23 cellular contexts compared by ENCODE assay signal in genomic region chr15:85768595-85769168, GRCh38. TPM values are rescaled to one million over a fixed set of nuclear protein-coding genes. Genes with fewer than 3 reads are reported as not detected.
A peak's percentile ranks its signal among the peaks of the same experiment; 100 is the strongest.
DNase-seq lines count a peak whose midpoint lies in the region; ATAC-seq, FAIRE-seq and TF ChIP-seq lines count a peak whose summit lies in the region.
"Had no signal": no experiment of that assay in that cellular context is flagged by ENCODE, and none has a peak within 500 bp of the region (broad histone marks: within the 10 kb centered on the region; RNA-seq: fewer than 3 reads in every experiment).

No MANE protein-coding gene starts in this region.

- peaks cover 33% of the 10 kb centered on the region for H4K20me1 ChIP-seq in osteoblast (ENCODE audit: insufficient read depth, low read length)

- H3K36me3 ChIP-seq in osteoblast (ENCODE audit: insufficient read depth, low read length), result peaks cover 3% of the 10 kb centered on the region
- H3K36me3 ChIP-seq: BE2C had no signal

- no peak for FAIRE-seq in GM12892 (lab: Jason Lieb, UNC)
- FAIRE-seq: A204.1, D721Med, GM12878, GM18507, H54 had no signal

- no peak overlapping the region for H2AFZ ChIP-seq in osteoblast (ENCODE audit: low read length)
- H2AFZ ChIP-seq: GM23338 had no signal

- H3K4me1 ChIP-seq in osteoblast (ENCODE audit: insufficient read depth, low read length), result peaks cover 31% of the 10 kb centered on the region
- H3K4me1 ChIP-seq: HAP-1 had no signal

- H3K4me2 ChIP-seq in osteoblast (ENCODE audit: insufficient read depth, low read length), result no peak overlapping the region
- H3K4me2 ChIP-seq: BLaER1 treated with 17β-estradiol and CSF1 and Interleukin-3, amounts not matched to agents 10 nM and 100 nM; GM23338 had no signal

- peak overlapping the region; percentile 5 for H3K27ac ChIP-seq in caudate nucleus (ENCODE audit: low read depth, low read length)
- H3K27ac ChIP-seq in osteoblast (ENCODE audit: low read depth, low read length), result no peak overlapping the region
- H3K27ac ChIP-seq: 22Rv1 had no signal

- intact Hi-C loops in Right ventricle myocardium inferior (cut with DNase I) (no loop called here), left ventricle myocardium superior (cut with micrococcal nuclease) (no loop called here)

- no peak for TF ChIP-seq CTCF in osteoblast (IDR thresholded peaks at IDR 0.05; ENCODE audit: extremely low read depth, low read depth, low read length)

- no peak for TF ChIP-seq POLR2A in GM12892 (IDR thresholded peaks at IDR 0.05; ENCODE audit: low read depth, low read length)

- H3K27me3 ChIP-seq in osteoblast (ENCODE audit: insufficient read depth, low read length), result no peaks in the 10 kb centered on the region
- H3K27me3 ChIP-seq: BE2C; BLaER1 treated with 17β-estradiol and CSF1 and Interleukin-3, amounts not matched to agents 10 nM and 100 nM had no signal

- H3K4me3 ChIP-seq in osteoblast (ENCODE audit: insufficient read depth, low read length), result no peak overlapping the region
- H3K4me3 ChIP-seq: BLaER1 treated with 17β-estradiol and CSF1 and Interleukin-3, amounts not matched to agents 10 nM and 100 nM; GM12878; GM23338; HAP-1 had no signal

- H3K79me2 ChIP-seq in osteoblast (ENCODE audit: insufficient read depth, low read length), result peaks cover 40% of the 10 kb centered on the region

- no peaks in the 10 kb centered on the region for H3K9me3 ChIP-seq in osteoblast (ENCODE audit: low read depth, low read length)
- H3K9me3 ChIP-seq: BE2C, HAP-1 had no signal

- DNase-seq in Right ventricle myocardium inferior (ENCODE audit: missing footprints) (peak; percentile 54), left ventricle myocardium superior (no peak), caudate nucleus (lab: John Stamatoyannopoulos, UW) (no peak), osteoblast (ENCODE audit: insufficient read length, low spot score, missing footprints) (peak; percentile 49), GM12892 (ENCODE audit: insufficient read length) (no peak), Ammon's horn (ENCODE audit: low spot score) (no peak)
- DNase-seq: BE2C; CD4-positive, alpha-beta T cell; CD8-positive, alpha-beta memory T cell; DMS 273 treated with DMSO at 0.1 percent for 48 hours; DMS79; EL; GDM1; HFFc6 had no signal

- ATAC-seq in Right ventricle myocardium inferior (no peak), left ventricle myocardium superior (no peak)
- ATAC-seq: GM12878, GM23338 had no signal

RNA-seq across cellular contexts. Expression of gene KLHL25, which starts 26.0 kb away (rescaled TPM):
- total RNA-seq in Right ventricle myocardium inferior, result 4.5 TPM
- 3.8 TPM for total RNA-seq in left ventricle myocardium superior
- total RNA-seq in osteoblast, result 3.8 and 4.3 TPM in 2 replicates
- 0.81 TPM for polyA plus RNA-seq in GM12892 (2012; ENCODE audit: missing spikeins)

Comparison
In these comparisons a context has a peak if more than half of its experiments do, and no peak if none do; other contexts are left out.
1. DNase-seq: peak in Right ventricle myocardium inferior (single experiment) and osteoblast (single experiment); none in left ventricle myocardium superior (single experiment), caudate nucleus (0 of 61), GM12892 (single experiment) and Ammon's horn (single experiment).